ENCODE assay signal across 1 cellular context in the genomic region with DNA sequence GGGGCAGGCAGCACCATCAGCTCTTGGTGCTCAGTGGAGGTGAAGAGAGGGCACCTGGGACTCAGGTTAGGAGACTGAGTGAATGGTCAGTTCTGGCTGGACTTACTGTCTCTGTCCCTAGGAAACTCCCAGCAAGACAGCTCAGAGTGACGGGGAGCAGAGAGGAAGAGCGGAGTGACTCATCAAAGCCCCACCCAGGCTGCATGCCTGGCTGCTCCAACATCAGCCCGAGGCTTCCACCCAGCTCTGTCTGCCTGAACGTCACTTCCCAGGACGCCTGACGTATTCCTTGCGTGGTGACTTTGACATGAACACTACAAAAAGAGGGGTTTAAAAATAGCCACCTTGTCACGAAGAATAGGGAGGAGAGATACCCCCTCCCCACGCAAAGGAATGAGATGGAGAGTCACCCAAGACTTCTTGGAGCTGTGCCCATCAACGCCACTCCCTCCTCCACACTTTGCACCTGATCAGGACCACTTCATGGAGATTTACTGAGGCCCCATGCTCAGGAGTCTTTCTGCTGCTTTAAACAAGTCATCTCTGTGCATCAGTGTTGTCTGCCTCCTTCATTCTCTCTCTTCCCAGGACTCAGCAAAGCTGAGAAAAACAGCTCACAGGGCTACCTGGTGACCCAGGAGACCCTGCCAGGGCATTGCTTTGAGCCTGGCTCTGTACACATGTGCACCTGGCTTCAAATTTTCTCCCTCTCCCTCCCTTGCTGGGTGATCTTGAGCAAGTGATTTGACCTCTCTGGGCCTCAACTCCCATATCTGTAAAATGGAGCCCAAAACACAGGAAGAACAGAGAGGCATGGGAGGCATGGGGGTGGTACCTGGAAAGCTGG.
A peak's percentile ranks its signal among the peaks of the same experiment; 100 is the strongest.
TF ChIP-seq lines count a peak whose summit lies in the region.

No MANE protein-coding gene starts in this region.

TF ChIP-seq in K562, 482 proteins besides CTCF, POLR2A, EP300 and RAD21 (continued from another document and continues in another):
- TF ChIP-seq, protein P1, sequence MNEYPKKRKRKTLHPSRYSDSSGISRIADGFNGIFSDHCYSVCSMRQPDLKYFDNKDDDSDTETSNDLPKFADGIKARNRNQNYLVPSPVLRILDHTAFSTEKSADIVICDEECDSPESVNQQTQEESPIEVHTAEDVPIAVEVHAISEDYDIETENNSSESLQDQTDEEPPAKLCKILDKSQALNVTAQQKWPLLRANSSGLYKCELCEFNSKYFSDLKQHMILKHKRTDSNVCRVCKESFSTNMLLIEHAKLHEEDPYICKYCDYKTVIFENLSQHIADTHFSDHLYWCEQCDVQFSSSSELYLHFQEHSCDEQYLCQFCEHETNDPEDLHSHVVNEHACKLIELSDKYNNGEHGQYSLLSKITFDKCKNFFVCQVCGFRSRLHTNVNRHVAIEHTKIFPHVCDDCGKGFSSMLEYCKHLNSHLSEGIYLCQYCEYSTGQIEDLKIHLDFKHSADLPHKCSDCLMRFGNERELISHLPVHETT (CRISPR knock-in tag; conservative IDR thresholded peaks at IDR 0.05 in 1 of 2, IDR thresholded peaks at IDR 0.05 in 1 of 2) = no peak
- TF ChIP-seq ARID1B (IDR thresholded peaks at IDR 0.05) = peak; percentile 68
- no peak for TF ChIP-seq STAG1 (CRISPR knock-in tag; IDR thresholded peaks at IDR 0.05; ENCODE audit: borderline replicate concordance)
- TF ChIP-seq, protein P2, sequence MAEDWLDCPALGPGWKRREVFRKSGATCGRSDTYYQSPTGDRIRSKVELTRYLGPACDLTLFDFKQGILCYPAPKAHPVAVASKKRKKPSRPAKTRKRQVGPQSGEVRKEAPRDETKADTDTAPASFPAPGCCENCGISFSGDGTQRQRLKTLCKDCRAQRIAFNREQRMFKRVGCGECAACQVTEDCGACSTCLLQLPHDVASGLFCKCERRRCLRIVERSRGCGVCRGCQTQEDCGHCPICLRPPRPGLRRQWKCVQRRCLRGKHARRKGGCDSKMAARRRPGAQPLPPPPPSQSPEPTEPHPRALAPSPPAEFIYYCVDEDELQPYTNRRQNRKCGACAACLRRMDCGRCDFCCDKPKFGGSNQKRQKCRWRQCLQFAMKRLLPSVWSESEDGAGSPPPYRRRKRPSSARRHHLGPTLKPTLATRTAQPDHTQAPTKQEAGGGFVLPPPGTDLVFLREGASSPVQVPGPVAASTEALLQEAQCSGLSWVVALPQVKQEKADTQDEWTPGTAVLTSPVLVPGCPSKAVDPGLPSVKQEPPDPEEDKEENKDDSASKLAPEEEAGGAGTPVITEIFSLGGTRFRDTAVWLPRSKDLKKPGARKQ (CRISPR knock-in tag; IDR thresholded peaks at IDR 0.05) = no peak
- TF ChIP-seq ZNF263 (CRISPR knock-in tag; IDR thresholded peaks at IDR 0.05; ENCODE audit: borderline replicate concordance) = peak; percentile 83
- TF ChIP-seq, protein P3, sequence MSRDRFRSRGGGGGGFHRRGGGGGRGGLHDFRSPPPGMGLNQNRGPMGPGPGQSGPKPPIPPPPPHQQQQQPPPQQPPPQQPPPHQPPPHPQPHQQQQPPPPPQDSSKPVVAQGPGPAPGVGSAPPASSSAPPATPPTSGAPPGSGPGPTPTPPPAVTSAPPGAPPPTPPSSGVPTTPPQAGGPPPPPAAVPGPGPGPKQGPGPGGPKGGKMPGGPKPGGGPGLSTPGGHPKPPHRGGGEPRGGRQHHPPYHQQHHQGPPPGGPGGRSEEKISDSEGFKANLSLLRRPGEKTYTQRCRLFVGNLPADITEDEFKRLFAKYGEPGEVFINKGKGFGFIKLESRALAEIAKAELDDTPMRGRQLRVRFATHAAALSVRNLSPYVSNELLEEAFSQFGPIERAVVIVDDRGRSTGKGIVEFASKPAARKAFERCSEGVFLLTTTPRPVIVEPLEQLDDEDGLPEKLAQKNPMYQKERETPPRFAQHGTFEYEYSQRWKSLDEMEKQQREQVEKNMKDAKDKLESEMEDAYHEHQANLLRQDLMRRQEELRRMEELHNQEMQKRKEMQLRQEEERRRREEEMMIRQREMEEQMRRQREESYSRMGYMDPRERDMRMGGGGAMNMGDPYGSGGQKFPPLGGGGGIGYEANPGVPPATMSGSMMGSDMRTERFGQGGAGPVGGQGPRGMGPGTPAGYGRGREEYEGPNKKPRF (IDR thresholded peaks at IDR 0.05; ENCODE audit: low read depth, low read length) = no peak
- no peak for TF ChIP-seq HNRNPUL1 (IDR thresholded peaks at IDR 0.05; ENCODE audit: low read length)
- no peak for TF ChIP-seq KLF1 (tag; IDR thresholded peaks at IDR 0.05)
- TF ChIP-seq ZSCAN29 (IDR thresholded peaks at IDR 0.05) = no peak
- TF ChIP-seq HMGN3 (IDR thresholded peaks at IDR 0.05; ENCODE audit: borderline replicate concordance, extremely low read depth, insufficient read length, low read depth, low read length) = no peak
- no peak for TF ChIP-seq HEY1 (CRISPR knock-in tag; IDR thresholded peaks at IDR 0.05; ENCODE audit: borderline replicate concordance)
- no peak for TF ChIP-seq TCFL5 (CRISPR knock-in tag; conservative IDR thresholded peaks at IDR 0.05)
- TF ChIP-seq ZNF75A (CRISPR knock-in tag; IDR thresholded peaks at IDR 0.05) = no peak
- no peak for TF ChIP-seq KDM1A (IDR thresholded peaks at IDR 0.05)
- TF ChIP-seq ZNF165 (CRISPR knock-in tag; IDR thresholded peaks at IDR 0.05; ENCODE audit: borderline replicate concordance) = no peak
- no peak for TF ChIP-seq KLF6 (CRISPR knock-in tag; IDR thresholded peaks at IDR 0.05; ENCODE audit: borderline replicate concordance)
- TF ChIP-seq KAT7 (CRISPR knock-in tag; IDR thresholded peaks at IDR 0.05; ENCODE audit: borderline replicate concordance) = no peak
- peak; percentile 19; the same call in 1 of the 2 replicates for TF ChIP-seq MYC (IDR thresholded peaks at IDR 0.05; ENCODE audit: low read depth, low read length)
- TF ChIP-seq MYC (CRISPR knock-in tag; IDR thresholded peaks at IDR 0.05; ENCODE audit: borderline replicate concordance, low read depth) = no peak
- no peak for TF ChIP-seq SNIP1 (IDR thresholded peaks at IDR 0.05; ENCODE audit: low read depth)
- no peak for TF ChIP-seq NFIX (CRISPR knock-in tag; IDR thresholded peaks at IDR 0.05; ENCODE audit: low read depth)
- TF ChIP-seq, protein P4, sequence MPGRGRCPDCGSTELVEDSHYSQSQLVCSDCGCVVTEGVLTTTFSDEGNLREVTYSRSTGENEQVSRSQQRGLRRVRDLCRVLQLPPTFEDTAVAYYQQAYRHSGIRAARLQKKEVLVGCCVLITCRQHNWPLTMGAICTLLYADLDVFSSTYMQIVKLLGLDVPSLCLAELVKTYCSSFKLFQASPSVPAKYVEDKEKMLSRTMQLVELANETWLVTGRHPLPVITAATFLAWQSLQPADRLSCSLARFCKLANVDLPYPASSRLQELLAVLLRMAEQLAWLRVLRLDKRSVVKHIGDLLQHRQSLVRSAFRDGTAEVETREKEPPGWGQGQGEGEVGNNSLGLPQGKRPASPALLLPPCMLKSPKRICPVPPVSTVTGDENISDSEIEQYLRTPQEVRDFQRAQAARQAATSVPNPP (IDR thresholded peaks at IDR 0.05; ENCODE audit: borderline replicate concordance, insufficient read depth, insufficient read length) = no peak
- no peak for TF ChIP-seq COPS2 (conservative IDR thresholded peaks at IDR 0.05)
- no peak for TF ChIP-seq HOXB6 (CRISPR knock-in tag; IDR thresholded peaks at IDR 0.05; ENCODE audit: borderline replicate concordance)
- TF ChIP-seq CBX8 (IDR thresholded peaks at IDR 0.05; ENCODE audit: borderline replicate concordance, extremely low read depth, low read depth, low read length, poor library complexity, severe bottlenecking) = no peak
- TF ChIP-seq MEF2A (IDR thresholded peaks at IDR 0.05; ENCODE audit: control insufficient read depth, low read depth, low read length) = peak; percentile 34; the same call in 1 of the 2 replicates
- peak; percentile 55 for TF ChIP-seq RBM25 (IDR thresholded peaks at IDR 0.05; ENCODE audit: low read depth, low read length, severe bottlenecking)
- no peak for TF ChIP-seq GATA2 (CRISPR knock-in tag; IDR thresholded peaks at IDR 0.05)
- TF ChIP-seq, protein P5, sequence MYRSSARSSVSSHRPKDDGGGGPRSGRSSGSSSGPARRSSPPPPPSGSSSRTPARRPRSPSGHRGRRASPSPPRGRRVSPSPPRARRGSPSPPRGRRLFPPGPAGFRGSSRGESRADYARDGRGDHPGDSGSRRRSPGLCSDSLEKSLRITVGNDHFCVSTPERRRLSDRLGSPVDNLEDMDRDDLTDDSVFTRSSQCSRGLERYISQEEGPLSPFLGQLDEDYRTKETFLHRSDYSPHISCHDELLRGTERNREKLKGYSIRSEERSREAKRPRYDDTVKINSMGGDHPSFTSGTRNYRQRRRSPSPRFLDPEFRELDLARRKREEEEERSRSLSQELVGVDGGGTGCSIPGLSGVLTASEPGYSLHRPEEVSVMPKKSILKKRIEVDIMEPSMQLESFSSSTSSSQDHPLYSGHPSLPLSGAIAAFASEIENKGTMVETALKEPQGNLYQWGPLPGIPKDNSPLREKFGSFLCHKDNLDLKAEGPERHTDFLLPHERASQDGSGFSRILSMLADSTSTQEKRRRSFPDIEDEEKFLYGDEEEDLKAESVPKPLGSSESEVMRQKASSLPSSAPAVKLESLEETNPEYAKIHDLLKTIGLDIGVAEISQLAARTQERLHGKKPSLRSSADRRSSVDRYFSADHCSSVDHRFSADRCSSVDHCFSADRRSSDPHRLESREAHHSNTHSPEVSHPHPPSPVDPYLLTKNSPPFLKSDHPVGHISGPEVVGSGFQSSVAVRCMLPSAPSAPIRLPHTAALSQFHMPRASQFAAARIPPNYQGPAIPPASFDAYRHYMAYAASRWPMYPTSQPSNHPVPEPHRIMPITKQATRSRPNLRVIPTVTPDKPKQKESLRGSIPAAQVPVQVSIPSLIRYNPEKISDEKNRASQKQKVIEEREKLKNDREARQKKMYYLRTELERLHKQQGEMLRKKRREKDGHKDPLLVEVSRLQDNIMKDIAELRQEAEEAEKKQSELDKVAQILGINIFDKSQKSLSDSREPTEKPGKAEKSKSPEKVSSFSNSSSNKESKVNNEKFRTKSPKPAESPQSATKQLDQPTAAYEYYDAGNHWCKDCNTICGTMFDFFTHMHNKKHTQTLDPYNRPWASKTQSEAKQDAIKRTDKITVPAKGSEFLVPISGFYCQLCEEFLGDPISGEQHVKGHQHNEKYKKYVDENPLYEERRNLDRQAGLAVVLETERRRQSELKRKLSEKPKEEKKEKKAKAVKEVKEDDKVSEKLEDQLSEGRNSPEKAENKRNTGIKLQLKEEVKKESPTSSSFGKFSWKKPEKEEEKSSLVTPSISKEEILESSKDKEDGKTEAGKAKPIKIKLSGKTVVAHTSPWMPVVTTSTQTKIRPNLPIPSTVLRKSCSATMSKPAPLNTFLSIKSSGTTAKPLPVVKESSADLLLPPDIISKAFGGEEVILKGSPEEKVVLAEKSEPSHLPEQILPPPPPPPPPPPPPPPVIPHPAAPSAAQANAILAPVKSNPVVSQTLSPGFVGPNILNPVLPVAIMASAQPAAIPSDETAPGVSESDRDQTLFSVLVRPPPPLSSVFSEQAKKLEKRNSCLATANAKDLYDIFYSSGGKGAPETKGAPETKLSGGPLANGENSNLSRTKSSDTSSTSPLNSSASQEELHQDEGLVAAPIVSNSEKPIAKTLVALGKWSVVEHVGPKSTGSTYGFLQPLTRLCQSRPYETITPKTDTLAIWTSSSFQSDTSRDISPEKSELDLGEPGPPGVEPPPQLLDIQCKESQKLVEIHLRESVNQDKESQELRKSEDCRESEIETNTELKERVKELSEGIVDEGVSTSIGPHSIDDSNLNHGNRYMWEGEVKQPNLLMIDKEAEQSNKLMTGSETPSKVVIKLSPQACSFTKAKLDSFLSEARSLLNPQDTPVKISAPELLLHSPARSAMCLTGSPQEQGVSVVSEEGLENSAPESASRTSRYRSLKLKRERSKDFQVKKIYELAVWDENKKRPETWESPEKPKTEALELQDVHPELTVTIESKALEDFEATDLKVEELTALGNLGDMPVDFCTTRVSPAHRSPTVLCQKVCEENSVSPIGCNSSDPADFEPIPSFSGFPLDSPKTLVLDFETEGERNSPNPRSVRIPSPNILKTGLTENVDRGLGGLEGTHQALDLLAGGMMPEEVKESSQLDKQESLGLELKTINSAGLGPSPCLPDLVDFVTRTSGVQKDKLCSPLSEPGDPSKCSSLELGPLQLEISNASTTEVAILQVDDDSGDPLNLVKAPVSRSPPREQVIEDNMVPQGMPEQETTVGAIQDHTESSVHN (IDR thresholded peaks at IDR 0.05; ENCODE audit: borderline replicate concordance in 1 of 2, low read depth in 1 of 2) = no peak
- no peak for TF ChIP-seq FOXK1 (CRISPR knock-in tag; IDR thresholded peaks at IDR 0.05; ENCODE audit: borderline replicate concordance)
- TF ChIP-seq CHD4 (IDR thresholded peaks at IDR 0.05; ENCODE audit: insufficient read depth, insufficient replicate concordance, low read depth, low read length, poor library complexity, severe bottlenecking) = no peak
- TF ChIP-seq TOE1 (IDR thresholded peaks at IDR 0.05; ENCODE audit: borderline replicate concordance) = no peak
- TF ChIP-seq TOE1 (CRISPR knock-in tag; IDR thresholded peaks at IDR 0.05; ENCODE audit: borderline replicate concordance, low read depth) = no peak
- peak; percentile 86 for TF ChIP-seq JUN (IDR thresholded peaks at IDR 0.05; ENCODE audit: borderline replicate concordance, low read depth, low read length)
- TF ChIP-seq JUN (CRISPR knock-in tag; IDR thresholded peaks at IDR 0.05; ENCODE audit: borderline replicate concordance) = no peak
- TF ChIP-seq SMAD3 (CRISPR knock-in tag; conservative IDR thresholded peaks at IDR 0.05) = no peak
- TF ChIP-seq, protein P6, sequence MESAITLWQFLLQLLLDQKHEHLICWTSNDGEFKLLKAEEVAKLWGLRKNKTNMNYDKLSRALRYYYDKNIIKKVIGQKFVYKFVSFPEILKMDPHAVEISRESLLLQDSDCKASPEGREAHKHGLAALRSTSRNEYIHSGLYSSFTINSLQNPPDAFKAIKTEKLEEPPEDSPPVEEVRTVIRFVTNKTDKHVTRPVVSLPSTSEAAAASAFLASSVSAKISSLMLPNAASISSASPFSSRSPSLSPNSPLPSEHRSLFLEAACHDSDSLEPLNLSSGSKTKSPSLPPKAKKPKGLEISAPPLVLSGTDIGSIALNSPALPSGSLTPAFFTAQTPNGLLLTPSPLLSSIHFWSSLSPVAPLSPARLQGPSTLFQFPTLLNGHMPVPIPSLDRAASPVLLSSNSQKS (CRISPR knock-in tag; IDR thresholded peaks at IDR 0.05) = no peak
- TF ChIP-seq ZBTB17 (CRISPR knock-in tag; IDR thresholded peaks at IDR 0.05) = no peak
- TF ChIP-seq, protein P7, sequence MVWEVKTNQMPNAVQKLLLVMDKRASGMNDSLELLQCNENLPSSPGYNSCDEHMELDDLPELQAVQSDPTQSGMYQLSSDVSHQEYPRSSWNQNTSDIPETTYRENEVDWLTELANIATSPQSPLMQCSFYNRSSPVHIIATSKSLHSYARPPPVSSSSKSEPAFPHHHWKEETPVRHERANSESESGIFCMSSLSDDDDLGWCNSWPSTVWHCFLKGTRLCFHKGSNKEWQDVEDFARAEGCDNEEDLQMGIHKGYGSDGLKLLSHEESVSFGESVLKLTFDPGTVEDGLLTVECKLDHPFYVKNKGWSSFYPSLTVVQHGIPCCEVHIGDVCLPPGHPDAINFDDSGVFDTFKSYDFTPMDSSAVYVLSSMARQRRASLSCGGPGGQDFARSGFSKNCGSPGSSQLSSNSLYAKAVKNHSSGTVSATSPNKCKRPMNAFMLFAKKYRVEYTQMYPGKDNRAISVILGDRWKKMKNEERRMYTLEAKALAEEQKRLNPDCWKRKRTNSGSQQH (CRISPR knock-in tag; IDR thresholded peaks at IDR 0.05) = no peak
- no peak for TF ChIP-seq MBD2 (IDR thresholded peaks at IDR 0.05; ENCODE audit: borderline replicate concordance, low read depth)
- TF ChIP-seq ZNF584 (CRISPR knock-in tag; IDR thresholded peaks at IDR 0.05; ENCODE audit: low read depth) = no peak
- no peak for TF ChIP-seq ZNF121 (CRISPR knock-in tag; conservative IDR thresholded peaks at IDR 0.05)
- TF ChIP-seq SMARCB1 (IDR thresholded peaks at IDR 0.05; ENCODE audit: insufficient read length, low read depth) = no peak
